12 cellular contexts compared by ENCODE assay signal in the genomic region with DNA sequence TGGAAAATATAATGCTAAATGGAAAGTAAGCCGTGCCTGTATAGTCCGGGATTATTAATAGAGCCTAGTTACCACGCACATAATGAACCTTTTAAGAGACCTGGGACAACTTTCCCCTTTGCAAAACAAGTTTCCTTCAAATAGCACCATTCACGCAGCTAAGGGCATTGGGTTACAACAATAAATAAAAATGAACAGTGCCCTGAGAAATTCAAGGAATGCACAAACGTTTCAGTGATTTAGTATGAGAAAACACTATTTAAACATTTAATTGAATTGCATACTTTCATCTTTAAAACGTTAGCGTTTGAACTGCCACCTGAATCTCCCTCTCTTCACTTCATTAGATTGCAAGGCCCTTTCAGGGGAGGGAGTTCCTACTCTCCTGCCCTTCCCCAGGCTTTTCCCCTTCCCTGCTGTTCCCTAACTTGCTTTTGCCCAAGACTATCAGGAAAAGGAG. TPM values are rescaled to one million over a fixed set of nuclear protein-coding genes. Genes with fewer than 3 reads are reported as not detected.
DNase-seq lines count a peak whose midpoint lies in the region; ATAC-seq and TF ChIP-seq lines count a peak whose summit lies in the region.
"Had no signal": no experiment of that assay in that cellular context is flagged by ENCODE, and none has a peak within 500 bp of the region (broad histone marks: within the 10 kb centered on the region; RNA-seq: fewer than 3 reads in every experiment).

No MANE protein-coding gene starts in this region.

- H3K9me3 Mint-ChIP-seq in type B pancreatic cell, result no peaks in the 10 kb centered on the region
- no peaks in the 10 kb centered on the region for H3K9me3 Mint-ChIP-seq in CD4-positive, alpha-beta memory T cell
- H3K9me3 Mint-ChIP-seq: activated CD4-positive, alpha-beta T cell treated with anti-CD3 and anti-CD28 coated beads, Interleukin-2, amount 10 ng/mL, durations not matched to agents 24 days and 14 days; activated naive CD4-positive, alpha-beta T cell treated with anti-CD3 and anti-CD28 coated beads, Interleukin-2, amount 50 U/mL, for 72 hours; IgD-negative memory B cell had no signal

- intact Hi-C loops in CD4-positive, alpha-beta memory T cell (cut with micrococcal nuclease), result no loop called here

- POLR2A ChIA-PET in HEK293 (lab: Yijun Ruan, JAX), result interaction anchor here (1.3 kb wide), 1 partner anchor 46 kb away, joined by 4 read pairs; a partner anchor contains a TSS
- POLR2A ChIA-PET in CD4-positive, alpha-beta memory T cell (lab: Charles Lee; ENCODE audit: partially characterized antibody), result no interaction called here

- H3K36me3 ChIP-seq in HEK293 (ENCODE audit: control insufficient read depth in 2 of 2, insufficient read depth in 1 of 2, low read length in 2 of 2), result peaks cover 0 to 70% of the 10 kb centered on the region in 2 experiments; a peak in 2 of 3 replicates
- no peaks in the 10 kb centered on the region for H3K36me3 ChIP-seq in CD4-positive, alpha-beta memory T cell (ENCODE audit: insufficient read depth, low read length)

- H3K4me3 ChIP-seq in HEK293 (ENCODE audit: low read depth, low read length), result no peak overlapping the region
- no peak overlapping the region for H3K4me3 ChIP-seq in astrocyte of the cerebellum (ENCODE audit: low read depth, low read length)
- H3K4me3 ChIP-seq in CD4-positive, alpha-beta memory T cell (ENCODE audit: low read length in 2 of 2), result no peak overlapping the region

- peaks cover 7% of the 10 kb centered on the region for H3K36me3 Mint-ChIP-seq in type B pancreatic cell
- no peaks in the 10 kb centered on the region for H3K36me3 Mint-ChIP-seq in CD4-positive, alpha-beta memory T cell
- H3K36me3 Mint-ChIP-seq: activated naive CD4-positive, alpha-beta T cell treated with anti-CD3 and anti-CD28 coated beads, Interleukin-2, amount 50 U/mL, for 72 hours had no signal

- CTCF ChIA-PET in HEK293 (lab: Yijun Ruan, JAX), result interaction anchor here (0.5 to 1.3 kb wide), 3 partner anchors 26 to 458 kb away, joined by 3 to 5 read pairs (median 4); no protein-coding TSS in a partner anchor
- CTCF ChIA-PET in CD4-positive, alpha-beta memory T cell (lab: Charles Lee; ENCODE audit: partially characterized antibody), result no interaction called here

- H3K4me1 Mint-ChIP-seq in type B pancreatic cell (ENCODE audit: unreplicated experiment), result peaks cover 62% of the 10 kb centered on the region
- H3K4me1 Mint-ChIP-seq in CD4-positive, alpha-beta memory T cell, result peaks cover 3 to 13% (median 6%) of the 10 kb centered on the region in 4 donors
- H3K4me1 Mint-ChIP-seq: IgD-negative memory B cell had no signal

- H3K27ac ChIP-seq in HEK293 (ENCODE audit: extremely low read depth, low read depth, low read length), result no peak overlapping the region
- no peak overlapping the region for H3K27ac ChIP-seq in CD4-positive, alpha-beta memory T cell (ENCODE audit: low read depth, low read length)

- H3K4me3 Mint-ChIP-seq in type B pancreatic cell, result peak overlapping the region; percentile 49
- H3K4me3 Mint-ChIP-seq in CD4-positive, alpha-beta memory T cell, result no peak overlapping the region
- H3K4me3 Mint-ChIP-seq: activated CD4-positive, alpha-beta T cell treated with anti-CD3 and anti-CD28 coated beads, Interleukin-2, amount 10 ng/mL, durations not matched to agents 24 days and 14 days; IgD-negative memory B cell had no signal

- H3K27ac Mint-ChIP-seq in type B pancreatic cell, result peak overlapping the region; percentile 70
- H3K27ac Mint-ChIP-seq in CD4-positive, alpha-beta memory T cell, result no peak overlapping the region
- H3K27ac Mint-ChIP-seq: activated CD4-positive, alpha-beta T cell treated with anti-CD3 and anti-CD28 coated beads, Interleukin-2, amount 10 ng/mL, durations not matched to agents 24 days and 14 days; activated naive CD4-positive, alpha-beta T cell treated with anti-CD3 and anti-CD28 coated beads, Interleukin-2, amount 50 U/mL, for 72 hours; IgD-negative memory B cell had no signal

- DNase-seq in astrocyte of the cerebellum (ENCODE audit: low read depth) (peak; percentile 62), kidney glomerular epithelial cell (lab: John Stamatoyannopoulos, UW) (peak; percentile 79), type B pancreatic cell (ENCODE audit: extremely low spot score, unreplicated experiment) (no peak)
- DNase-seq in activated CD4-positive, CD25-positive, alpha-beta regulatory T cell treated with anti-CD3 and anti-CD28 coated beads, Interleukin-2, amount 50 U/mL, for 72 hours, result no peak
- DNase-seq in CD4-positive, alpha-beta memory T cell, result no peak
- DNase-seq: activated CD4-positive, alpha-beta T cell treated with anti-CD3 and anti-CD28 coated beads, Interleukin-2, amount 10 ng/mL, durations not matched to agents 24 days and 14 days; stimulated activated CD4-positive, alpha-beta T cell treated with anti-CD3 and anti-CD28 coated beads, Interleukin-15, amount 100 ng/mL, for 24 hours had no signal

- ATAC-seq in HG03108 (IDR thresholded peaks at IDR 0.05; ENCODE audit: unreplicated experiment), result no peak
- ATAC-seq: activated naive CD4-positive, alpha-beta T cell treated with anti-CD3 and anti-CD28 coated beads, Interleukin-2, amount 50 U/mL, for 72 hours; Right ventricle myocardium inferior had no signal

- peaks cover 21% of the 10 kb centered on the region for H3K4me1 ChIP-seq in HEK293 (ENCODE audit: control insufficient read depth, insufficient read depth, low read length)
- H3K4me1 ChIP-seq in CD4-positive, alpha-beta memory T cell (ENCODE audit: insufficient read depth, low read length), result peaks cover 3% of the 10 kb centered on the region

- H3K27me3 ChIP-seq in CD4-positive, alpha-beta memory T cell (ENCODE audit: insufficient read depth, low read length), result no peaks in the 10 kb centered on the region

- no peaks in the 10 kb centered on the region for H3K27me3 Mint-ChIP-seq in type B pancreatic cell
- H3K27me3 Mint-ChIP-seq in CD4-positive, alpha-beta memory T cell, result no peaks in the 10 kb centered on the region
- H3K27me3 Mint-ChIP-seq: activated CD4-positive, alpha-beta T cell treated with anti-CD3 and anti-CD28 coated beads, Interleukin-2, amount 10 ng/mL, durations not matched to agents 24 days and 14 days had no signal

- no peak for TF ChIP-seq CTCF in HEK293 (tag by site-specific recombination; IDR thresholded peaks at IDR 0.05)
- no peak for TF ChIP-seq CTCF in astrocyte of the cerebellum (IDR thresholded peaks at IDR 0.05; ENCODE audit: low read depth, low read length, missing control alignments)
- no peak for TF ChIP-seq CTCF in type B pancreatic cell (conservative IDR thresholded peaks at IDR 0.05)

- in situ Hi-C loops in astrocyte of the cerebellum (cut with HindIII; ENCODE audit: low sequenced_read_pairs), result no loop called here

- no peaks in the 10 kb centered on the region for H3K9me3 ChIP-seq in HEK293 (ENCODE audit: control insufficient read depth, insufficient read depth, low read depth, low read length)
- no peaks in the 10 kb centered on the region for H3K9me3 ChIP-seq in CD4-positive, alpha-beta memory T cell (ENCODE audit: control insufficient read depth in 1 of 2, low read length in 2 of 2)

TF ChIP-seq in HEK293, 187 proteins besides CTCF, POLR2A, EP300 and RAD21 (continues in another document):
- TF ChIP-seq, protein P1, sequence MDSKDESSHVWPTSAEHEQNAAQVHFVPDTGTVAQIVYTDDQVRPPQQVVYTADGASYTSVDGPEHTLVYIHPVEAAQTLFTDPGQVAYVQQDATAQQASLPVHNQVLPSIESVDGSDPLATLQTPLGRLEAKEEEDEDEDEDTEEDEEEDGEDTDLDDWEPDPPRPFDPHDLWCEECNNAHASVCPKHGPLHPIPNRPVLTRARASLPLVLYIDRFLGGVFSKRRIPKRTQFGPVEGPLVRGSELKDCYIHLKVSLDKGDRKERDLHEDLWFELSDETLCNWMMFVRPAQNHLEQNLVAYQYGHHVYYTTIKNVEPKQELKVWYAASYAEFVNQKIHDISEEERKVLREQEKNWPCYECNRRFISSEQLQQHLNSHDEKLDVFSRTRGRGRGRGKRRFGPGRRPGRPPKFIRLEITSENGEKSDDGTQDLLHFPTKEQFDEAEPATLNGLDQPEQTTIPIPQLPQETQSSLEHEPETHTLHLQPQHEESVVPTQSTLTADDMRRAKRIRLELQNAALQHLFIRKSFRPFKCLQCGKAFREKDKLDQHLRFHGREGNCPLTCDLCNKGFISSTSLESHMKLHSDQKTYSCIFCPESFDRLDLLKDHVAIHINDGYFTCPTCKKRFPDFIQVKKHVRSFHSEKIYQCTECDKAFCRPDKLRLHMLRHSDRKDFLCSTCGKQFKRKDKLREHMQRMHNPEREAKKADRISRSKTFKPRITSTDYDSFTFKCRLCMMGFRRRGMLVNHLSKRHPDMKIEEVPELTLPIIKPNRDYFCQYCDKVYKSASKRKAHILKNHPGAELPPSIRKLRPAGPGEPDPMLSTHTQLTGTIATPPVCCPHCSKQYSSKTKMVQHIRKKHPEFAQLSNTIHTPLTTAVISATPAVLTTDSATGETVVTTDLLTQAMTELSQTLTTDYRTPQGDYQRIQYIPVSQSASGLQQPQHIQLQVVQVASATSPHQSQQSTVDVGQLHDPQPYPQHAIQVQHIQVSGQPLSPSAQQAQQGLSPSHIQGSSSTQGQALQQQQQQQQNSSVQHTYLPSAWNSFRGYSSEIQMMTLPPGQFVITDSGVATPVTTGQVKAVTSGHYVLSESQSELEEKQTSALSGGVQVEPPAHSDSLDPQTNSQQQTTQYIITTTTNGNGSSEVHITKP (tag by site-specific recombination; IDR thresholded peaks at IDR 0.05), result peak; percentile 97
- TF ChIP-seq FEZF1 (tag by site-specific recombination; IDR thresholded peaks at IDR 0.05), result peak; percentile 38; the same call in 1 of the 2 replicates
- 0 out of 2 replicates have a peak, but pooled peaks have one; percentile 24 for TF ChIP-seq ZNF664 (tag by site-specific recombination; IDR thresholded peaks at IDR 0.05)
- TF ChIP-seq, protein P2, sequence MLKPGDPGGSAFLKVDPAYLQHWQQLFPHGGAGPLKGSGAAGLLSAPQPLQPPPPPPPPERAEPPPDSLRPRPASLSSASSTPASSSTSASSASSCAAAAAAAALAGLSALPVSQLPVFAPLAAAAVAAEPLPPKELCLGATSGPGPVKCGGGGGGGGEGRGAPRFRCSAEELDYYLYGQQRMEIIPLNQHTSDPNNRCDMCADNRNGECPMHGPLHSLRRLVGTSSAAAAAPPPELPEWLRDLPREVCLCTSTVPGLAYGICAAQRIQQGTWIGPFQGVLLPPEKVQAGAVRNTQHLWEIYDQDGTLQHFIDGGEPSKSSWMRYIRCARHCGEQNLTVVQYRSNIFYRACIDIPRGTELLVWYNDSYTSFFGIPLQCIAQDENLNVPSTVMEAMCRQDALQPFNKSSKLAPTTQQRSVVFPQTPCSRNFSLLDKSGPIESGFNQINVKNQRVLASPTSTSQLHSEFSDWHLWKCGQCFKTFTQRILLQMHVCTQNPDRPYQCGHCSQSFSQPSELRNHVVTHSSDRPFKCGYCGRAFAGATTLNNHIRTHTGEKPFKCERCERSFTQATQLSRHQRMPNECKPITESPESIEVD (tag by site-specific recombination; IDR thresholded peaks at IDR 0.05), result peak; percentile 84
- no peak for TF ChIP-seq HOXA7 (CRISPR knock-in tag; IDR thresholded peaks at IDR 0.05; ENCODE audit: borderline replicate concordance)

RNA-seq across cellular contexts. Expression of a gene that starts 46.3 kb away (rescaled TPM):
- total RNA-seq in type B pancreatic cell (ENCODE audit: low replicate concordance), result 27.0 and 31.7 TPM in 2 replicates
- under 1 TPM; 0.09 to 0.11 TPM for total RNA-seq in CD4-positive, alpha-beta memory T cell
- polyA plus RNA-seq in CD4-positive, alpha-beta memory T cell, result not detected
- polyA plus RNA-seq: IgD-negative memory B cell had no signal

Comparison
In these comparisons a context has a peak if more than half of its experiments do, and no peak if none do; other contexts are left out.
1. DNase-seq: peak in astrocyte of the cerebellum (single experiment) and kidney glomerular epithelial cell (single experiment); none in type B pancreatic cell (single experiment), activated CD4-positive, CD25-positive, alpha-beta regulatory T cell treated with anti-CD3 and anti-CD28 coated beads, Interleukin-2, amount 50 U/mL, for 72 hours (single experiment) and CD4-positive, alpha-beta memory T cell (0 of 5).
2. RNA of a gene that starts 46.3 kb away (total RNA-seq): 27.0 to 31.7 TPM in type B pancreatic cell; 0.09 to 0.11 TPM in CD4-positive, alpha-beta memory T cell; every median in the first group is over 10 times any median in the second.